Comparison of ENCODE assay signal across 27 cellular contexts in the genomic region with DNA sequence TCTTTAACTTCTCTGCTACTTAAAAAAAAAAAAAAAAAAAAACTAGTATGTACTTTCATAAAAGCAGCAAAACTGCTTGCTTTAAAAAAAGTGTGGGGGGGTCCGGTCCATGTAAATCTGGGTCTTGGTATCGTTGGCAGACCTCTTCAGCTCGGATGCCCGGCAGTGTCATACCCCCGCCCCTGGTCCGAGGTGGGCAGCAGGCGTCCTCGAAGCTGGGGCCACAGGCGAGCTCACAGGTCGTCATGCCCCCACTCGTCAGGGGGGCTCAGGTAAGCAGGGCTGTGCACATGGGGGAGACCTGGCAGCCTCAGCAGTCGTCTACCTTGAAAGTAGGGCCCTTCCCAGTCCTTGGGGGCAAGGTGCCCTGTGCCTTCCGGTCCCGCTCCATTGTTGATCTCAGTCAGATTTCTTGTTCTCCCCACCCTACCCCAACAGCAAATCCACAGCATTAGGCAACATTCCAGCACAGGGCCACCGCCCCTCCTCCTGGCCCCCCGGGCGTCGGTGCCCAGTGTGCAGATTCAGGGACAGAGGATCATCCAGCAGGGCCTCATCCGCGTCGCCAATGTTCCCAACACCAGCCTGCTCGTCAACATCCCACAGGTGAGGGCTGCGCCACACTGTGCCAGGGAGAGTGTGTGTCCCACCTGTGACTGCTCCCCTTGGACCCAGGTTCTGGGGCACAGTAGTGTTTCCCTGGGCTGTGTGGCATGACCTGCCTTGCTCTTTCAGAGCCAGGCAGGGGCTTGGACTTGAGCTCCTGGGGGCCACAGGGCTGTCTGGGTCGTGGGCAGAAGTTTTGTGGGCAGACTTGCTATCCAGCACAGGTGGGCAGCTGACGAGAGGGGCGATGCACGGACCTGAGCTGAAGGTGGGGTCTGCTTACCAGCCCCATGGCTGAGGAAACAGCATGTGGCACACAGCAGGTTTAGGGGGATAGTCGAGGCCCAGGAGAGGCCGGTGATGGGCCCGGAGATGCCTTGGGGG. TPM values are rescaled to one million over a fixed set of nuclear protein-coding genes. Genes with fewer than 3 reads are reported as not detected.
DNase-seq lines count a peak whose midpoint lies in the region; ATAC-seq, FAIRE-seq and TF ChIP-seq lines count a peak whose summit lies in the region.
"Had no signal": no experiment of that assay in that cellular context is flagged by ENCODE, and none has a peak within 500 bp of the region (broad histone marks: within the 10 kb centered on the region; RNA-seq: fewer than 3 reads in every experiment).

No MANE protein-coding gene starts in this region.

- H3K4me2 ChIP-seq in K562 (ENCODE audit: insufficient read depth, low read length): no peak overlapping the region
- H3K4me2 ChIP-seq: A549, KMS-11 had no signal

- H3K36me3 ChIP-seq in K562 (ENCODE audit: control insufficient read depth, insufficient read depth, low read length): peaks cover 97% of the 10 kb centered on the region

- no peak overlapping the region for H3K27ac ChIP-seq in K562 (ENCODE audit: extremely low read depth, low read depth, low read length)
- H3K27ac ChIP-seq: A549, KMS-11, SJSA1 had no signal

- H3K27me3 Mint-ChIP-seq in natural killer cell (ENCODE audit: low read depth in 2 of 2): no peaks in the 10 kb centered on the region
- H3K27me3 Mint-ChIP-seq in natural killer cell treated with Interleukin-12 subunit alpha and Interleukin-12 subunit beta and Interleukin-15 and Interleukin-18, amount 100 ng/mL, for 72 hours: no peaks in the 10 kb centered on the region
- no peaks in the 10 kb centered on the region for H3K27me3 Mint-ChIP-seq in memory B cell
- H3K27me3 Mint-ChIP-seq: CD4-positive, alpha-beta memory T cell had no signal

- no peak overlapping the region for H3K9ac ChIP-seq in K562 (ENCODE audit: insufficient read depth in 1 of 2, low read depth in 2 of 2, low read length in 2 of 2)
- H3K9ac ChIP-seq: KMS-11 had no signal

- DNase-seq in natural killer cell: no peak
- no peak for DNase-seq in natural killer cell treated with Interleukin-12 subunit alpha and Interleukin-12 subunit beta and Interleukin-15 and Interleukin-18, amount 100 ng/mL, for 72 hours (ENCODE audit: low spot score)
- no peak for DNase-seq in K562 (ENCODE audit: extremely low read depth in 1 of 4, low spot score in 3 of 4)
- DNase-seq in memory B cell (ENCODE audit: low spot score in 2 of 2): no peak
- DNase-seq in dermis blood vessel endothelial cell: no peak
- DNase-seq: AML-193; C1 segment of cervical spinal cord; CD4-positive, alpha-beta memory T cell; COR-L47; DMS53; MM.1S; NCI-H1694; NCI-H2029 treated with DMSO at 0.1 percent for 48 hours; NCI-H2171; NCI-H226; NCI-H510A; NCI-H69; Right ventricle myocardium superior; RPMI8226 had no signal

- 96% methylated on average over 23 of the region's 30 CpGs for WGBS in K562 (ENCODE audit: insufficient coverage, low coverage, missing lambda C conversion rate)

- FAIRE-seq in K562 (lab: Jason Lieb, UNC): no peak
- FAIRE-seq: A549, G401.6, H54, HTR-8/SVneo had no signal

- H3K4me3 Mint-ChIP-seq in natural killer cell (no peak overlapping the region), memory B cell (no peak overlapping the region)
- H3K4me3 Mint-ChIP-seq in natural killer cell treated with Interleukin-12 subunit alpha and Interleukin-12 subunit beta and Interleukin-15 and Interleukin-18, amount 100 ng/mL, for 72 hours: no peak overlapping the region
- H3K4me3 Mint-ChIP-seq: CD4-positive, alpha-beta memory T cell had no signal

- no peaks in the 10 kb centered on the region for H3K27me3 ChIP-seq in K562 (ENCODE audit: control insufficient read depth in 2 of 2, insufficient read depth in 2 of 2, low read length in 2 of 2)
- H3K27me3 ChIP-seq: SJSA1 had no signal

- peaks cover 16% of the 10 kb centered on the region for H4K20me1 ChIP-seq in K562 (replicated peaks; ENCODE audit: control insufficient read depth, insufficient read depth, low read length)

- H3K9me3 Mint-ChIP-seq in natural killer cell (no peaks in the 10 kb centered on the region), memory B cell (no peaks in the 10 kb centered on the region)
- no peaks in the 10 kb centered on the region for H3K9me3 Mint-ChIP-seq in natural killer cell treated with Interleukin-12 subunit alpha and Interleukin-12 subunit beta and Interleukin-15 and Interleukin-18, amount 100 ng/mL, for 72 hours
- H3K9me3 Mint-ChIP-seq: CD4-positive, alpha-beta memory T cell had no signal

- H3K36me3 Mint-ChIP-seq in natural killer cell (no peaks in the 10 kb centered on the region), memory B cell (peaks cover 8% of the 10 kb centered on the region)
- no peaks in the 10 kb centered on the region for H3K36me3 Mint-ChIP-seq in natural killer cell treated with Interleukin-12 subunit alpha and Interleukin-12 subunit beta and Interleukin-15 and Interleukin-18, amount 100 ng/mL, for 72 hours

- in situ Hi-C loops in K562 (cut with MboI): no loop called here

- H3K79me2 ChIP-seq in K562 (ENCODE audit: control insufficient read depth, insufficient read depth, low read length): peaks cover 32% of the 10 kb centered on the region

- peaks cover 0 to 29% of the 10 kb centered on the region in 2 experiments; a peak in 2 of 5 replicates for H3K4me1 ChIP-seq in K562 (replicated peaks in 1 of 2; ENCODE audit: control insufficient read depth in 2 of 2, insufficient read depth in 2 of 2, low read length in 2 of 2)
- H3K4me1 ChIP-seq: A549, SJSA1 had no signal

- intact Hi-C loops in natural killer cell (cut with micrococcal nuclease): no loop called here
- intact Hi-C loops in K562 (cut with micrococcal nuclease): no loop called here

- POLR2A ChIA-PET in K562 (lab: Yijun Ruan, JAX): interaction anchor here (0.6 to 1.0 kb wide), 2 partner anchors 94 to 149 kb away, joined by 3 read pairs; no protein-coding TSS in a partner anchor

- ATAC-seq in natural killer cell: no peak
- no peak for ATAC-seq in natural killer cell treated with Interleukin-12 subunit alpha and Interleukin-12 subunit beta and Interleukin-15 and Interleukin-18, amount 100 ng/mL, for 72 hours
- ATAC-seq in K562: no peak
- ATAC-seq in memory B cell (ENCODE audit: low read depth): no peak
- ATAC-seq in GM18498 (IDR thresholded peaks at IDR 0.05; ENCODE audit: unreplicated experiment): no peak
- no peak for ATAC-seq in HG03565 (IDR thresholded peaks at IDR 0.05; ENCODE audit: unreplicated experiment)
- ATAC-seq: A549 had no signal

- H3K4me1 Mint-ChIP-seq in natural killer cell: peaks cover 2 to 24% of the 10 kb centered on the region in 2 donors
- H3K4me1 Mint-ChIP-seq in natural killer cell treated with Interleukin-12 subunit alpha and Interleukin-12 subunit beta and Interleukin-15 and Interleukin-18, amount 100 ng/mL, for 72 hours (ENCODE audit: low read depth in 2 of 2): peaks cover 3 to 18% of the 10 kb centered on the region in 2 donors
- no peaks in the 10 kb centered on the region for H3K4me1 Mint-ChIP-seq in memory B cell

- no TSS peak for BruUV-seq in K562 (replicated peaks; lab: Mats Ljungman, UMichigan)

- no peak for TF ChIP-seq RAD21 in K562 (CRISPR knock-in tag; conservative IDR thresholded peaks at IDR 0.05 in 1 of 2, IDR thresholded peaks at IDR 0.05 in 1 of 2)

- no peak for TF ChIP-seq CTCF in natural killer cell (IDR thresholded peaks at IDR 0.05)
- no peak for TF ChIP-seq CTCF in K562 (IDR thresholded peaks at IDR 0.05 in 2 of 3, conservative IDR thresholded peaks at IDR 0.05 in 1 of 3; ENCODE audit: insufficient read depth in 2 of 3, low read depth in 1 of 3, low read length in 3 of 3)

- no peak overlapping the region for H2AFZ ChIP-seq in K562 (ENCODE audit: low read depth, low read length)

- TF ChIP-seq EP300 in K562 (IDR thresholded peaks at IDR 0.05; ENCODE audit: low read length): no peak

- H3K4me3 ChIP-seq in K562: no peak overlapping the region
- H3K4me3 ChIP-seq: A549, SJSA1 had no signal

- no peak for TF ChIP-seq POLR2A in K562 (conservative IDR thresholded peaks at IDR 0.05)

- H3K27ac Mint-ChIP-seq in natural killer cell (peak overlapping the region; percentile 8 to 75), memory B cell (peak overlapping the region; percentile 28)
- peak overlapping the region in 1 of 2 donors; percentile 87 for H3K27ac Mint-ChIP-seq in natural killer cell treated with Interleukin-12 subunit alpha and Interleukin-12 subunit beta and Interleukin-15 and Interleukin-18, amount 100 ng/mL, for 72 hours

- no peaks in the 10 kb centered on the region for H3K9me3 ChIP-seq in K562 (replicated peaks; ENCODE audit: control insufficient read depth, insufficient read depth, low read depth, low read length)
- H3K9me3 ChIP-seq: A549, SJSA1 had no signal

- CTCF ChIA-PET in K562 (lab: Yijun Ruan, JAX; ENCODE audit: low intra/inter-chr PET ratio): no interaction called here

- H3K9me1 ChIP-seq in K562 (ENCODE audit: control insufficient read depth, insufficient read depth, low read length): no peaks in the 10 kb centered on the region

RNA-seq across cellular contexts. Expression of gene TSSK6, which starts 19.4 kb away (rescaled TPM):
- 1 to 10 TPM; 2.2 to 2.5 (median 2.3) TPM for total RNA-seq in natural killer cell
- total RNA-seq in natural killer cell treated with Interleukin-12 subunit alpha and Interleukin-12 subunit beta and Interleukin-15 and Interleukin-18, amount 100 ng/mL, for 72 hours: 1 to 10 TPM; 1.9 to 2.6 TPM
- 1.3 and 7.5 TPM in 2 replicates for total RNA-seq in K562 (2011; cell fraction: chromatin; rRNA removed; ENCODE audit: low replicate concordance)
- total RNA-seq in K562 (2011; cell fraction: nucleolus; rRNA removed): 14.5 and 15.7 TPM in 2 replicates
- total RNA-seq in K562 (2011; cell fraction: nucleoplasm; rRNA removed): 4.5 TPM in 2 replicates
- total RNA-seq in K562 (2014; rRNA removed): 2.0 and 2.1 TPM in 2 replicates
- total RNA-seq in K562 (2014; rRNA removed; fragmentation: Illumina TruSeq; extraction: Trizol): 0.22 TPM in 1 of 2 replicates, not detected in the other
- 0.76 and 0.90 TPM in 2 replicates for total RNA-seq in K562 (2015; rRNA removed; fragmentation: Illumina TruSeq; extraction: Trizol)
- 2.4 and 2.6 TPM in 2 replicates for total RNA-seq in K562 (2021)
- polyA plus RNA-seq in K562 (2011; rRNA removed): 0.93 and 1.8 TPM in 2 replicates
- polyA plus RNA-seq in K562 (2011; cell fraction: cytosol; rRNA removed): 2.5 and 7.7 TPM in 2 replicates
- polyA plus RNA-seq in K562 (2011; cell fraction: nucleus; rRNA removed): 3.6 and 7.5 TPM in 2 replicates
- 1.3 and 2.7 TPM in 2 replicates for polyA plus RNA-seq in K562 (2012)
- polyA plus RNA-seq in K562 (2014; fragmentation: Illumina TruSeq; extraction: Trizol): 0.21 and 0.39 TPM in 2 replicates
- polyA plus RNA-seq in K562 (2014; fragmentation: Nextera tagmentation; extraction: Ambion mirVana): not detected
- 2.4 and 3.9 TPM in 2 replicates for polyA plus RNA-seq in K562 (2014; rRNA removed)
- 0.54 and 0.67 TPM in 2 replicates for polyA minus RNA-seq in K562 (2011; rRNA and poly(A)+ RNA removed)
- polyA minus RNA-seq in K562 (2011; cell fraction: cytosol; rRNA and poly(A)+ RNA removed): 1.4 TPM in 1 of 2 replicates, not detected in the other
- 7.4 and 9.3 TPM in 2 replicates for polyA minus RNA-seq in K562 (2011; cell fraction: nucleus; rRNA and poly(A)+ RNA removed)
- total RNA-seq in dermis blood vessel endothelial cell: 0.68 and 1.4 TPM in 2 replicates

RNA-seq across cellular contexts. Expression of gene NDUFA13, which starts 20.1 kb away (rescaled TPM):
- total RNA-seq in natural killer cell (100 to 1,000 TPM; 165 to 191 (median 188) TPM), K562 (2014; rRNA removed) (386 and 429 TPM in 2 replicates), K562 (2014; rRNA removed; fragmentation: Illumina TruSeq; extraction: Trizol) (74.8 and 146 TPM in 2 replicates), K562 (2015; rRNA removed; fragmentation: Illumina TruSeq; extraction: Trizol) (397 and 447 TPM in 2 replicates), K562 (2021) (522 and 559 TPM in 2 replicates), dermis blood vessel endothelial cell (95.3 and 191 TPM in 2 replicates)
- total RNA-seq in natural killer cell treated with Interleukin-12 subunit alpha and Interleukin-12 subunit beta and Interleukin-15 and Interleukin-18, amount 100 ng/mL, for 72 hours: 100 to 1,000 TPM; 261 to 310 TPM
- 115 and 283 TPM in 2 replicates for total RNA-seq in K562 (2011; cell fraction: chromatin; rRNA removed; ENCODE audit: low replicate concordance)
- 289 and 359 TPM in 2 replicates for total RNA-seq in K562 (2011; cell fraction: nucleolus; rRNA removed)
- 176 and 255 TPM in 2 replicates for total RNA-seq in K562 (2011; cell fraction: nucleoplasm; rRNA removed)
- polyA plus RNA-seq in K562 (2011; rRNA removed) (340 and 343 TPM in 2 replicates), K562 (2014; fragmentation: Illumina TruSeq; extraction: Trizol) (298 and 395 TPM in 2 replicates), K562 (2014; fragmentation: Nextera tagmentation; extraction: Ambion mirVana) (100 to 1,000 TPM; 263 to 440 TPM), K562 (2014; rRNA removed) (596 and 801 TPM in 2 replicates)
- polyA plus RNA-seq in K562 (2011; cell fraction: cytosol; rRNA removed): 881 and 1,009 TPM in 2 replicates
- 249 and 320 TPM in 2 replicates for polyA plus RNA-seq in K562 (2011; cell fraction: nucleus; rRNA removed)
- 401 and 675 TPM in 2 replicates for polyA plus RNA-seq in K562 (2012)
- polyA minus RNA-seq in K562 (2011; rRNA and poly(A)+ RNA removed): 72.8 and 113 TPM in 2 replicates
- 98.7 and 142 TPM in 2 replicates for polyA minus RNA-seq in K562 (2011; cell fraction: cytosol; rRNA and poly(A)+ RNA removed)
- polyA minus RNA-seq in K562 (2011; cell fraction: nucleus; rRNA and poly(A)+ RNA removed): 52.4 and 62.5 TPM in 2 replicates

RNA-seq across cellular contexts. Expression of gene YJEFN3, which starts 32.8 kb away (rescaled TPM):
- total RNA-seq in natural killer cell (1 to 10 TPM; 4.0 to 6.0 (median 4.3) TPM), K562 (2014; rRNA removed) (1.3 and 1.5 TPM in 2 replicates), K562 (2014; rRNA removed; fragmentation: Illumina TruSeq; extraction: Trizol) (0.86 and 0.98 TPM in 2 replicates), K562 (2015; rRNA removed; fragmentation: Illumina TruSeq; extraction: Trizol) (1.1 TPM in 2 replicates), K562 (2021) (3.6 and 4.8 TPM in 2 replicates), dermis blood vessel endothelial cell (0.14 and 0.17 TPM in 2 replicates)
- 10 to 100 TPM in 1 of 2 donors, 1 to 10 TPM in 1; 10.0 to 14.9 TPM for total RNA-seq in natural killer cell treated with Interleukin-12 subunit alpha and Interleukin-12 subunit beta and Interleukin-15 and Interleukin-18, amount 100 ng/mL, for 72 hours
- 31.5 and 32.8 TPM in 2 replicates for total RNA-seq in K562 (2011; cell fraction: chromatin; rRNA removed; ENCODE audit: low replicate concordance)
- total RNA-seq in K562 (2011; cell fraction: nucleolus; rRNA removed): 14.5 and 16.2 TPM in 2 replicates
- total RNA-seq in K562 (2011; cell fraction: nucleoplasm; rRNA removed): 22.3 and 39.8 TPM in 2 replicates
- polyA plus RNA-seq in K562 (2011; rRNA removed) (1.0 and 1.6 TPM in 2 replicates), K562 (2014; fragmentation: Illumina TruSeq; extraction: Trizol) (2.9 and 3.8 TPM in 2 replicates), K562 (2014; fragmentation: Nextera tagmentation; extraction: Ambion mirVana) (under 1 TPM in 1 of 2 experiments, not detected in 1; 0.04 TPM), K562 (2014; rRNA removed) (4.8 and 5.8 TPM in 2 replicates)
- 0.86 and 2.6 TPM in 2 replicates for polyA plus RNA-seq in K562 (2011; cell fraction: cytosol; rRNA removed)
- polyA plus RNA-seq in K562 (2011; cell fraction: nucleus; rRNA removed): 12.5 and 30.5 TPM in 2 replicates
- 4.6 and 18.0 TPM in 2 replicates for polyA plus RNA-seq in K562 (2012)
- 0.81 and 1.1 TPM in 2 replicates for polyA minus RNA-seq in K562 (2011; rRNA and poly(A)+ RNA removed)
- polyA minus RNA-seq in K562 (2011; cell fraction: cytosol; rRNA and poly(A)+ RNA removed): 0.46 and 1.0 TPM in 2 replicates
- polyA minus RNA-seq in K562 (2011; cell fraction: nucleus; rRNA and poly(A)+ RNA removed): 2.4 and 2.7 TPM in 2 replicates

RNA-seq across cellular contexts. Expression of gene CILP2, which starts 42.2 kb away (rescaled TPM):
- total RNA-seq in natural killer cell (under 1 TPM; 0.05 to 0.20 (median 0.11) TPM), K562 (2014; rRNA removed) (0.23 and 0.33 TPM in 2 replicates), K562 (2014; rRNA removed; fragmentation: Illumina TruSeq; extraction: Trizol) (0.04 TPM in 1 of 2 replicates, not detected in the other), K562 (2015; rRNA removed; fragmentation: Illumina TruSeq; extraction: Trizol) (0.08 and 0.11 TPM in 2 replicates), K562 (2021) (0.29 and 0.35 TPM in 2 replicates), dermis blood vessel endothelial cell (0.17 TPM in 1 of 2 replicates, not detected in the other)
- under 1 TPM; 0.21 to 0.42 TPM for total RNA-seq in natural killer cell treated with Interleukin-12 subunit alpha and Interleukin-12 subunit beta and Interleukin-15 and Interleukin-18, amount 100 ng/mL, for 72 hours
- 0.09 and 0.56 TPM in 2 replicates for total RNA-seq in K562 (2011; cell fraction: chromatin; rRNA removed; ENCODE audit: low replicate concordance)
- 0.53 and 0.67 TPM in 2 replicates for total RNA-seq in K562 (2011; cell fraction: nucleolus; rRNA removed)
- total RNA-seq in K562 (2011; cell fraction: nucleoplasm; rRNA removed): 0.29 and 0.46 TPM in 2 replicates
- polyA plus RNA-seq in K562 (2011; rRNA removed) (0.04 and 0.07 TPM in 2 replicates), K562 (2014; fragmentation: Illumina TruSeq; extraction: Trizol) (0.04 TPM in 2 replicates), K562 (2014; fragmentation: Nextera tagmentation; extraction: Ambion mirVana) (not detected), K562 (2014; rRNA removed) (0.05 and 0.31 TPM in 2 replicates)
- polyA plus RNA-seq in K562 (2011; cell fraction: cytosol; rRNA removed): 0.01 and 0.67 TPM in 2 replicates
- 0.22 and 0.77 TPM in 2 replicates for polyA plus RNA-seq in K562 (2011; cell fraction: nucleus; rRNA removed)
- polyA plus RNA-seq in K562 (2012): 0.05 and 0.29 TPM in 2 replicates
- 0.14 TPM in 1 of 2 replicates, not detected in the other for polyA minus RNA-seq in K562 (2011; rRNA and poly(A)+ RNA removed)
- polyA minus RNA-seq in K562 (2011; cell fraction: cytosol; rRNA and poly(A)+ RNA removed): not detected in 2 replicates
- polyA minus RNA-seq in K562 (2011; cell fraction: nucleus; rRNA and poly(A)+ RNA removed): 0.22 and 0.27 TPM in 2 replicates
- polyA plus RNA-seq: CD4-positive, alpha-beta memory T cell had no signal
